8 cellular contexts compared by ENCODE assay signal in genomic region chr10:124647421-124648130, GRCh38.
A peak's percentile ranks its signal among the peaks of the same experiment; 100 is the strongest.
DNase-seq lines count a peak whose midpoint lies in the region; ATAC-seq and TF ChIP-seq lines count a peak whose summit lies in the region.

No MANE protein-coding gene starts in this region.

- peaks cover 100% of the 10 kb centered on the region for H3K4me1 Mint-ChIP-seq in stimulated activated effector memory CD8-positive, alpha-beta T cell treated with anti-CD3 and anti-CD28 coated beads, Interleukin-12 subunit alpha, Interleukin-12 subunit beta, amount 100 ng/mL, for 72 hours

- H3K9me3 ChIP-seq in AG04450 (ENCODE audit: control insufficient read depth, insufficient read depth, low read length) = no peaks in the 10 kb centered on the region
- H3K9me3 ChIP-seq in mammary epithelial cell (replicated peaks; ENCODE audit: insufficient read depth, low read length) = no peaks in the 10 kb centered on the region
- H3K9me3 ChIP-seq in lower lobe of right lung = no peaks in the 10 kb centered on the region

- H3K4me2 ChIP-seq in mammary epithelial cell (ENCODE audit: insufficient read depth, low read depth, low read length) = peak overlapping the region; percentile 45

- intact Hi-C loops in mammary epithelial cell (cut with micrococcal nuclease) (loop anchor here (5.0 kb wide), 1 partner anchor 95 kb away; the partner anchor contains the start of gene FAM53B), lower lobe of right lung (cut with DNase I) (no loop called here)

- no peaks in the 10 kb centered on the region for H3K27me3 ChIP-seq in AG04450 (ENCODE audit: control insufficient read depth, insufficient read depth, low read length)
- H3K27me3 ChIP-seq in mammary epithelial cell (ENCODE audit: insufficient read depth, low read length) = no peaks in the 10 kb centered on the region
- H3K27me3 ChIP-seq in lower lobe of right lung (ENCODE audit: low read depth) = no peaks in the 10 kb centered on the region

- peaks cover 51% of the 10 kb centered on the region for H3K36me3 Mint-ChIP-seq in stimulated activated effector memory CD8-positive, alpha-beta T cell treated with anti-CD3 and anti-CD28 coated beads, Interleukin-12 subunit alpha, Interleukin-12 subunit beta, amount 100 ng/mL, for 72 hours

- no peaks in the 10 kb centered on the region for H3K9me3 Mint-ChIP-seq in stimulated activated effector memory CD8-positive, alpha-beta T cell treated with anti-CD3 and anti-CD28 coated beads, Interleukin-12 subunit alpha, Interleukin-12 subunit beta, amount 100 ng/mL, for 72 hours

- ATAC-seq in GM18870 (IDR thresholded peaks at IDR 0.05; ENCODE audit: unreplicated experiment) (peak; percentile 73), HG03442 (IDR thresholded peaks at IDR 0.05; ENCODE audit: unreplicated experiment) (peak; percentile 65), lower lobe of right lung (peak; percentile 80 to 88)
- ATAC-seq in stimulated activated effector memory CD8-positive, alpha-beta T cell treated with anti-CD3 and anti-CD28 coated beads, Interleukin-12 subunit alpha, Interleukin-12 subunit beta, amount 100 ng/mL, for 72 hours = peak; percentile 66

- H3K4me3 ChIP-seq in AG04450 (ENCODE audit: low read depth, low read length) (no peak overlapping the region), mammary epithelial cell (replicated peaks in 1 of 3; ENCODE audit: insufficient read depth in 1 of 3, low read depth in 2 of 3, low read length in 3 of 3) (no peak overlapping the region), lower lobe of right lung (no peak overlapping the region)

- H3K27ac ChIP-seq in AG04450 (ENCODE audit: low read depth, low read length) (peak overlapping the region; percentile 39), mammary epithelial cell (ENCODE audit: insufficient read depth, low read depth, low read length) (peak overlapping the region; percentile 69), lower lobe of right lung (peak overlapping the region; percentile 83)

- H3K9ac ChIP-seq in mammary epithelial cell (ENCODE audit: insufficient read depth, low read length) = peak overlapping the region; percentile 42

- 84% methylated on average over 7 of the region's 9 CpGs for WGBS in mammary epithelial cell (ENCODE audit: low coverage, missing lambda C conversion rate)

- no TSS peak for BruUV-seq in mammary epithelial cell (replicated peaks; lab: Mats Ljungman, UMichigan)

- no peaks in the 10 kb centered on the region for H4K20me1 ChIP-seq in mammary epithelial cell (ENCODE audit: insufficient read depth, low read length)

- H3K79me2 ChIP-seq in mammary epithelial cell (ENCODE audit: insufficient read depth, low read length) = peaks cover 62% of the 10 kb centered on the region

- dilution Hi-C loops in mammary epithelial cell (cut with HindIII; ENCODE audit: low sequenced_read_pairs) = no loop called here

- H3K27ac Mint-ChIP-seq in stimulated activated effector memory CD8-positive, alpha-beta T cell treated with anti-CD3 and anti-CD28 coated beads, Interleukin-12 subunit alpha, Interleukin-12 subunit beta, amount 100 ng/mL, for 72 hours = peak overlapping the region; percentile 95

- peak overlapping the region; percentile 67 for H3K4me3 Mint-ChIP-seq in stimulated activated effector memory CD8-positive, alpha-beta T cell treated with anti-CD3 and anti-CD28 coated beads, Interleukin-12 subunit alpha, Interleukin-12 subunit beta, amount 100 ng/mL, for 72 hours

- H2AFZ ChIP-seq in mammary epithelial cell (ENCODE audit: low read depth, low read length) = peak overlapping the region; percentile 55

- in situ Hi-C loops in mammary epithelial cell (cut with MboI; ENCODE audit: low sequenced_read_pairs in 2 of 2) = loop anchor here in 1 of 2 donors (25.0 kb wide), 1 partner anchor 90 kb away; the partner anchor contains the start of gene FAM53B

- CTCF ChIA-PET in AG04450 (lab: Charles Lee) = no interaction called here
- CTCF ChIA-PET in mammary epithelial cell (lab: Charles Lee; ENCODE audit: low non-redundant PET) = interaction anchor here (1.0 to 1.6 kb wide), 2 partner anchors 24 to 94 kb away, joined by 3 to 5 read pairs; no protein-coding TSS in a partner anchor

- DNase-seq in AG04450 (ENCODE audit: low read depth, low spot score) = no peak
- DNase-seq in T-helper 22 cell (ENCODE audit: low read depth) = peak; percentile 64
- peak; percentile 51 for DNase-seq in mammary epithelial cell
- DNase-seq in lower lobe of right lung = peak; percentile 89
- peak; percentile 38 to 76 for DNase-seq in stimulated activated effector memory CD8-positive, alpha-beta T cell treated with anti-CD3 and anti-CD28 coated beads, Interleukin-12 subunit alpha, Interleukin-12 subunit beta, amount 100 ng/mL, for 72 hours (ENCODE audit: low spot score in 2 of 2)
- no peak for DNase-seq in amniotic stem cell (lab: John Stamatoyannopoulos, UW)

- H3K36me3 ChIP-seq in mammary epithelial cell (ENCODE audit: insufficient read depth, low read length) = peaks cover 2% of the 10 kb centered on the region
- no peaks in the 10 kb centered on the region for H3K36me3 ChIP-seq in lower lobe of right lung

- peak; percentile 23; the same call in 1 of the 2 replicates for TF ChIP-seq CTCF in AG04450 (IDR thresholded peaks at IDR 0.05; ENCODE audit: low read depth, low read length)
- peak; percentile 31 to 51 for TF ChIP-seq CTCF in mammary epithelial cell (conservative IDR thresholded peaks at IDR 0.05 in 1 of 2, IDR thresholded peaks at IDR 0.05 in 1 of 2; ENCODE audit: extremely low read depth in 1 of 2, insufficient read depth in 1 of 2, low read depth in 1 of 2, low read length in 2 of 2)
- TF ChIP-seq CTCF in lower lobe of right lung (IDR thresholded peaks at IDR 0.05) = peak; percentile 44

- POLR2A ChIA-PET in AG04450 (lab: Yijun Ruan, JAX) = no interaction called here

- peaks cover 39% of the 10 kb centered on the region for H3K4me1 ChIP-seq in mammary epithelial cell (ENCODE audit: insufficient read depth, low read length)
- peaks cover 96% of the 10 kb centered on the region for H3K4me1 ChIP-seq in lower lobe of right lung

Comparison
In these comparisons a context has a peak if more than half of its experiments do, and no peak if none do; other contexts are left out.
1. DNase-seq: peak in T-helper 22 cell (single experiment), mammary epithelial cell (single experiment), lower lobe of right lung (single experiment) and stimulated activated effector memory CD8-positive, alpha-beta T cell treated with anti-CD3 and anti-CD28 coated beads, Interleukin-12 subunit alpha, Interleukin-12 subunit beta, amount 100 ng/mL, for 72 hours (2 of 2); none in AG04450 (single experiment) and amniotic stem cell (single experiment).
2. Peak in every context shown above with its lines, with median percentiles within 50 percentile points of each other: H3K27ac ChIP-seq, CTCF ChIP-seq and ATAC-seq.